Comparison of ENCODE assay signal across 29 cellular contexts in the genomic region with DNA sequence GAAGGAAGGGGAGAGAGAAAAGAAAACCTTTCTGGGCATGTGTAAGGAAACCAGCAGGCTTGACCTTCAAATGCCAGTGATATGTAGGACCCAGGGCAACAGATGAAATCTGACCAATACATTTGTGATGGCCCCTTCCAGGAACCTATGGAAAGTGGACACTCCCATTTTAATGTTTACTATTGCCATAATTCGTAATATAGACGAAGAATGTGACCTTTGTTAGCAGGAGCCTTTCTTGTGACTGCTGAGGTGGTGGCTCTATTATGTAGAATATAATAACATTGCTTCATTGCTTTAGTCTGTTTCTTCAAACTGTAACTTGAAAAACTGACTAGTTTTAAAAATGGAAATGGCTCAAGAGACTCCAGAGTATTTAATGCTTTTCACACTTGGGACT.
"Had no signal": no experiment of that assay in that cellular context is flagged by ENCODE, and none has a peak within 500 bp of the region (broad histone marks: within the 10 kb centered on the region; RNA-seq: fewer than 3 reads in every experiment).

No MANE protein-coding gene starts in this region.

- H3K9ac ChIP-seq: neural progenitor cell had no signal

- H3K27ac ChIP-seq: gastrocnemius medialis, neural progenitor cell, right lobe of liver, thyroid gland, upper lobe of right lung had no signal

- H3K4me1 Mint-ChIP-seq: activated B cell treated with CpG ODN at 0.5 μM for 24 hours; activated CD8-positive, alpha-beta memory T cell treated with anti-CD3 and anti-CD28 coated beads, Interleukin-2, amount 10 ng/mL, durations not matched to agents 7 days and 5 days; activated naive CD4-positive, alpha-beta T cell treated with anti-CD3 and anti-CD28 coated beads, Interleukin-2, amount 50 U/mL, for 24 hours; activated naive CD8-positive, alpha-beta T cell treated with anti-CD3 and anti-CD28 coated beads, Interleukin-2, amount 50 U/mL, for 24 hours; central memory CD8-positive, alpha-beta T cell; memory B cell; natural killer cell; neural progenitor cell; stimulated activated memory B cell treated with anti-CD40 and anti-IgM and Interleukin-4, amounts not matched to agents 10 μg/mL and 1 μg/mL and 100 μg/mL, for 72 hours had no signal

- DNase-seq: activated B cell treated with CpG ODN at 0.5 μM for 24 hours; activated CD4-positive, alpha-beta T cell treated with anti-CD3 and anti-CD28 coated beads for 36 hours; activated CD8-positive, alpha-beta memory T cell treated with anti-CD3 and anti-CD28 coated beads, Interleukin-2, amount 10 ng/mL, durations not matched to agents 7 days and 5 days; activated CD8-positive, alpha-beta T cell treated with anti-CD3 and anti-CD28 coated beads, Interleukin-2, amount 10 ng/mL, durations not matched to agents 7 days and 5 days; activated naive CD8-positive, alpha-beta T cell treated with anti-CD3 and anti-CD28 coated beads, Interleukin-2, amount 50 U/mL, for 24 hours; activated T-cell treated with anti-CD3 and anti-CD28 coated beads, Interleukin-2, amount 50 U/mL, for 48 hours; amygdala; effector CD8-positive, alpha-beta T cell; gastrocnemius medialis; glutamatergic neuron; islet precursor cell; natural killer cell; occipital lobe; posterior cingulate gyrus; right lobe of liver; stimulated activated CD4-positive, alpha-beta T cell treated with anti-CD3 and anti-CD28 coated beads, Interleukin-1b, Interleukin-23, amount 100 ng/mL, for 48 hours; stimulated activated CD4-positive, alpha-beta T cell treated with anti-CD3 and anti-CD28 coated beads, Interleukin-4, amount 100 ng/mL, for 4 hours; stimulated activated CD8-positive, alpha-beta memory T cell treated with anti-CD3 and anti-CD28 coated beads, Interleukin-4, amount 100 ng/mL, for 48 hours; stomach; T-helper 1 cell; thyroid gland; upper lobe of right lung had no signal

- H2AFZ ChIP-seq: neural progenitor cell had no signal

- H3K4me3 ChIP-seq: gastrocnemius medialis, neural progenitor cell, right lobe of liver, stomach, thyroid gland, upper lobe of right lung had no signal

- H3K4me1 ChIP-seq: gastrocnemius medialis, neural progenitor cell, right lobe of liver, thyroid gland, upper lobe of right lung had no signal

- H3K9me3 Mint-ChIP-seq: activated B cell treated with CpG ODN at 0.5 μM for 24 hours; activated naive CD4-positive, alpha-beta T cell treated with anti-CD3 and anti-CD28 coated beads, Interleukin-2, amount 50 U/mL, for 24 hours; activated T-helper 2 cell treated with anti-CD3 and anti-CD28 coated beads, Interferon-gamma antibody, Interleukin-2, Interleukin-4, amounts not matched to agents 10 μg/mL and 5 μg/mL and 100 μg/mL, durations not matched to agents 14 hours and 24 hours and 36 hours; central memory CD8-positive, alpha-beta T cell; memory B cell; natural killer cell; stimulated activated memory B cell treated with anti-CD40 and anti-IgM and Interleukin-4, amounts not matched to agents 10 μg/mL and 1 μg/mL and 100 μg/mL, for 72 hours; T-helper 2 cell treated with Interferon-gamma antibody and Interleukin-4, amounts not matched to agents 5 μg/mL and 100 μg/mL, for 36 hours had no signal

- H3K9me3 ChIP-seq: gastrocnemius medialis, right lobe of liver, stomach, thyroid gland, upper lobe of right lung had no signal

- H3K36me3 ChIP-seq: gastrocnemius medialis, neural progenitor cell, right lobe of liver, stomach, thyroid gland, upper lobe of right lung had no signal

- H3K27me3 ChIP-seq: gastrocnemius medialis, neural progenitor cell, right lobe of liver, stomach, thyroid gland, upper lobe of right lung had no signal

- H3K36me3 Mint-ChIP-seq: activated CD8-positive, alpha-beta memory T cell treated with anti-CD3 and anti-CD28 coated beads, Interleukin-2, amount 10 ng/mL, durations not matched to agents 7 days and 5 days; memory B cell; natural killer cell; neural progenitor cell; stimulated activated memory B cell treated with anti-CD40 and anti-IgM and Interleukin-4, amounts not matched to agents 10 μg/mL and 1 μg/mL and 100 μg/mL, for 72 hours had no signal

- ATAC-seq: activated CD4-positive, alpha-beta T cell treated with anti-CD3 and anti-CD28 coated beads for 36 hours; activated CD8-positive, alpha-beta memory T cell treated with anti-CD3 and anti-CD28 coated beads, Interleukin-2, amount 10 ng/mL, durations not matched to agents 7 days and 5 days; activated CD8-positive, alpha-beta T cell treated with anti-CD3 and anti-CD28 coated beads, Interleukin-2, amount 10 ng/mL, durations not matched to agents 7 days and 5 days; activated naive CD8-positive, alpha-beta T cell treated with anti-CD3 and anti-CD28 coated beads, Interleukin-2, amount 50 U/mL, for 24 hours; gastrocnemius medialis; natural killer cell; stimulated activated memory B cell treated with anti-CD40 and anti-IgM and Interleukin-4, amounts not matched to agents 10 μg/mL and 1 μg/mL and 100 μg/mL, for 72 hours had no signal

- H3K4me2 ChIP-seq: neural progenitor cell had no signal

- H3K4me3 Mint-ChIP-seq: activated B cell treated with CpG ODN at 0.5 μM for 24 hours; activated CD4-positive, alpha-beta T cell treated with anti-CD3 and anti-CD28 coated beads for 36 hours; activated CD8-positive, alpha-beta memory T cell treated with anti-CD3 and anti-CD28 coated beads, Interleukin-2, amount 10 ng/mL, durations not matched to agents 7 days and 5 days; activated CD8-positive, alpha-beta T cell treated with anti-CD3 and anti-CD28 coated beads, Interleukin-2, amount 10 ng/mL, durations not matched to agents 7 days and 5 days; activated naive CD4-positive, alpha-beta T cell treated with anti-CD3 and anti-CD28 coated beads, Interleukin-2, amount 50 U/mL, for 24 hours; activated naive CD8-positive, alpha-beta T cell treated with anti-CD3 and anti-CD28 coated beads, Interleukin-2, amount 50 U/mL, for 24 hours; central memory CD8-positive, alpha-beta T cell; memory B cell; natural killer cell; neural progenitor cell; stimulated activated memory B cell treated with anti-CD40 and anti-IgM and Interleukin-4, amounts not matched to agents 10 μg/mL and 1 μg/mL and 100 μg/mL, for 72 hours; T-helper 2 cell treated with Interferon-gamma antibody and Interleukin-4, amounts not matched to agents 5 μg/mL and 100 μg/mL, for 36 hours had no signal

- H3K27ac Mint-ChIP-seq: activated B cell treated with CpG ODN at 0.5 μM for 24 hours; activated CD4-positive, alpha-beta T cell treated with anti-CD3 and anti-CD28 coated beads for 36 hours; activated CD8-positive, alpha-beta memory T cell treated with anti-CD3 and anti-CD28 coated beads, Interleukin-2, amount 10 ng/mL, durations not matched to agents 7 days and 5 days; activated CD8-positive, alpha-beta T cell treated with anti-CD3 and anti-CD28 coated beads, Interleukin-2, amount 10 ng/mL, durations not matched to agents 7 days and 5 days; activated naive CD4-positive, alpha-beta T cell treated with anti-CD3 and anti-CD28 coated beads, Interleukin-2, amount 50 U/mL, for 24 hours; activated naive CD8-positive, alpha-beta T cell treated with anti-CD3 and anti-CD28 coated beads, Interleukin-2, amount 50 U/mL, for 24 hours; activated T-helper 2 cell treated with anti-CD3 and anti-CD28 coated beads, Interferon-gamma antibody, Interleukin-2, Interleukin-4, amounts not matched to agents 10 μg/mL and 5 μg/mL and 100 μg/mL, durations not matched to agents 14 hours and 24 hours and 36 hours; memory B cell; natural killer cell; neural progenitor cell; stimulated activated memory B cell treated with anti-CD40 and anti-IgM and Interleukin-4, amounts not matched to agents 10 μg/mL and 1 μg/mL and 100 μg/mL, for 72 hours; T-helper 2 cell treated with Interferon-gamma antibody and Interleukin-4, amounts not matched to agents 5 μg/mL and 100 μg/mL, for 36 hours had no signal

- H3K27me3 Mint-ChIP-seq: activated CD4-positive, alpha-beta T cell treated with anti-CD3 and anti-CD28 coated beads for 36 hours; activated CD8-positive, alpha-beta memory T cell treated with anti-CD3 and anti-CD28 coated beads, Interleukin-2, amount 10 ng/mL, durations not matched to agents 7 days and 5 days; activated naive CD4-positive, alpha-beta T cell treated with anti-CD3 and anti-CD28 coated beads, Interleukin-2, amount 50 U/mL, for 24 hours; activated naive CD8-positive, alpha-beta T cell treated with anti-CD3 and anti-CD28 coated beads, Interleukin-2, amount 50 U/mL, for 24 hours; memory B cell; stimulated activated memory B cell treated with anti-CD40 and anti-IgM and Interleukin-4, amounts not matched to agents 10 μg/mL and 1 μg/mL and 100 μg/mL, for 72 hours had no signal
